Comparison of ENCODE assay signal across 1 cellular context in the genomic region with DNA sequence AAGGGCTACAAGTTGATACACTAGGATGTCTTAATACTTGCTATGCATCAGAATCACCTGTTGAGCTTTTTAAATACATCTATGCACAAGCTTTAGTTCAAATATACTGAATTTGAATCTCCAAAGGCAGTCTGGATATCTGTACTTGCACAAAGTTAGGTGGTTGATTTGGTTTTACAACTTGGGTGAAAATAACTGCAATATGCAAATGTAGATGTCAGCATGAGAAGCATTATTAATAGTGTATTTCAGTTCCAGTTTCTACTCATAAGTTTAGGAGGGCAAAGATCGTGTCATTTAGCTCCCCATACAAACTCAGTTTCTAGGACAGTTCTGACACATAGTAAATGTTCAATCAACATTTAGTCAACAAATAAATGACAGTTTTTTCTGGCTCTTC.
TF ChIP-seq lines count a peak whose summit lies in the region.

No MANE protein-coding gene starts in this region.

TF ChIP-seq in GM12878, 131 proteins besides CTCF, POLR2A, EP300 and RAD21 (continues in another document):
- peak; percentile 80; the same call in 1 of the 2 replicates for TF ChIP-seq ZNF217 (IDR thresholded peaks at IDR 0.05)
- TF ChIP-seq MTA2 (IDR thresholded peaks at IDR 0.05; ENCODE audit: low read depth) = peak; percentile 81
- TF ChIP-seq NBN (IDR thresholded peaks at IDR 0.05) = peak; percentile 52; the same call in 1 of the 2 replicates
- TF ChIP-seq, protein P1, sequence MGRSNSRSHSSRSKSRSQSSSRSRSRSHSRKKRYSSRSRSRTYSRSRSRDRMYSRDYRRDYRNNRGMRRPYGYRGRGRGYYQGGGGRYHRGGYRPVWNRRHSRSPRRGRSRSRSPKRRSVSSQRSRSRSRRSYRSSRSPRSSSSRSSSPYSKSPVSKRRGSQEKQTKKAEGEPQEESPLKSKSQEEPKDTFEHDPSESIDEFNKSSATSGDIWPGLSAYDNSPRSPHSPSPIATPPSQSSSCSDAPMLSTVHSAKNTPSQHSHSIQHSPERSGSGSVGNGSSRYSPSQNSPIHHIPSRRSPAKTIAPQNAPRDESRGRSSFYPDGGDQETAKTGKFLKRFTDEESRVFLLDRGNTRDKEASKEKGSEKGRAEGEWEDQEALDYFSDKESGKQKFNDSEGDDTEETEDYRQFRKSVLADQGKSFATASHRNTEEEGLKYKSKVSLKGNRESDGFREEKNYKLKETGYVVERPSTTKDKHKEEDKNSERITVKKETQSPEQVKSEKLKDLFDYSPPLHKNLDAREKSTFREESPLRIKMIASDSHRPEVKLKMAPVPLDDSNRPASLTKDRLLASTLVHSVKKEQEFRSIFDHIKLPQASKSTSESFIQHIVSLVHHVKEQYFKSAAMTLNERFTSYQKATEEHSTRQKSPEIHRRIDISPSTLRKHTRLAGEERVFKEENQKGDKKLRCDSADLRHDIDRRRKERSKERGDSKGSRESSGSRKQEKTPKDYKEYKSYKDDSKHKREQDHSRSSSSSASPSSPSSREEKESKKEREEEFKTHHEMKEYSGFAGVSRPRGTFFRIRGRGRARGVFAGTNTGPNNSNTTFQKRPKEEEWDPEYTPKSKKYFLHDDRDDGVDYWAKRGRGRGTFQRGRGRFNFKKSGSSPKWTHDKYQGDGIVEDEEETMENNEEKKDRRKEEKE (IDR thresholded peaks at IDR 0.05) = no peak
- TF ChIP-seq RCOR1 (conservative IDR thresholded peaks at IDR 0.05; ENCODE audit: low read depth, low read length) = no peak
- TF ChIP-seq NFXL1 (IDR thresholded peaks at IDR 0.05; ENCODE audit: borderline replicate concordance) = no peak
- TF ChIP-seq CREM (IDR thresholded peaks at IDR 0.05; ENCODE audit: low read depth) = peak; percentile 44; the same call in 1 of the 2 replicates
- peak; percentile 98 for TF ChIP-seq POU2F2 (IDR thresholded peaks at IDR 0.05; ENCODE audit: borderline replicate concordance, low read depth, low read length)
- TF ChIP-seq BCL11A (IDR thresholded peaks at IDR 0.05; ENCODE audit: low read depth, low read length) = no peak
- TF ChIP-seq IKZF2 (IDR thresholded peaks at IDR 0.05) = peak in 1 of 2 experiments; percentile 36; a peak in 2 of 4 replicates
- TF ChIP-seq, protein P2, sequence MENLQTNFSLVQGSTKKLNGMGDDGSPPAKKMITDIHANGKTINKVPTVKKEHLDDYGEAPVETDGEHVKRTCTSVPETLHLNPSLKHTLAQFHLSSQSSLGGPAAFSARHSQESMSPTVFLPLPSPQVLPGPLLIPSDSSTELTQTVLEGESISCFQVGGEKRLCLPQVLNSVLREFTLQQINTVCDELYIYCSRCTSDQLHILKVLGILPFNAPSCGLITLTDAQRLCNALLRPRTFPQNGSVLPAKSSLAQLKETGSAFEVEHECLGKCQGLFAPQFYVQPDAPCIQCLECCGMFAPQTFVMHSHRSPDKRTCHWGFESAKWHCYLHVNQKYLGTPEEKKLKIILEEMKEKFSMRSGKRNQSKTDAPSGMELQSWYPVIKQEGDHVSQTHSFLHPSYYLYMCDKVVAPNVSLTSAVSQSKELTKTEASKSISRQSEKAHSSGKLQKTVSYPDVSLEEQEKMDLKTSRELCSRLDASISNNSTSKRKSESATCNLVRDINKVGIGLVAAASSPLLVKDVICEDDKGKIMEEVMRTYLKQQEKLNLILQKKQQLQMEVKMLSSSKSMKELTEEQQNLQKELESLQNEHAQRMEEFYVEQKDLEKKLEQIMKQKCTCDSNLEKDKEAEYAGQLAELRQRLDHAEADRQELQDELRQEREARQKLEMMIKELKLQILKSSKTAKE (IDR thresholded peaks at IDR 0.05; ENCODE audit: low read depth, poor library complexity, severe bottlenecking) = peak; percentile 60
- peak; percentile 94 for TF ChIP-seq NR2F1 (conservative IDR thresholded peaks at IDR 0.05)
- peak; percentile 72; the same call in 1 of the 2 replicates for TF ChIP-seq STAT3 (IDR thresholded peaks at IDR 0.05; ENCODE audit: low read depth, low read length)
- peak; percentile 33; the same call in 1 of the 2 replicates for TF ChIP-seq NR2C1 (IDR thresholded peaks at IDR 0.05)
- 0 out of 2 replicates have a peak, but pooled peaks have one; percentile 36 for TF ChIP-seq FOXM1 (IDR thresholded peaks at IDR 0.05; ENCODE audit: low read depth, low read length)
- TF ChIP-seq, protein P3, sequence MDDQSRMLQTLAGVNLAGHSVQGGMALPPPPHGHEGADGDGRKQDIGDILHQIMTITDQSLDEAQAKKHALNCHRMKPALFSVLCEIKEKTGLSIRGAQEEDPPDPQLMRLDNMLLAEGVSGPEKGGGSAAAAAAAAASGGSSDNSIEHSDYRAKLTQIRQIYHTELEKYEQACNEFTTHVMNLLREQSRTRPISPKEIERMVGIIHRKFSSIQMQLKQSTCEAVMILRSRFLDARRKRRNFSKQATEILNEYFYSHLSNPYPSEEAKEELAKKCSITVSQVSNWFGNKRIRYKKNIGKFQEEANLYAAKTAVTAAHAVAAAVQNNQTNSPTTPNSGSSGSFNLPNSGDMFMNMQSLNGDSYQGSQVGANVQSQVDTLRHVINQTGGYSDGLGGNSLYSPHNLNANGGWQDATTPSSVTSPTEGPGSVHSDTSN (IDR thresholded peaks at IDR 0.05; ENCODE audit: insufficient replicate concordance, low read depth, low read length) = peak; percentile 68
- no peak for TF ChIP-seq HDGF (IDR thresholded peaks at IDR 0.05)
- peak; percentile 87; the same call in 1 of the 2 replicates for TF ChIP-seq MEF2A (IDR thresholded peaks at IDR 0.05; ENCODE audit: insufficient read depth, low read depth, low read length)
- TF ChIP-seq ZBED1 (IDR thresholded peaks at IDR 0.05; ENCODE audit: borderline replicate concordance) = no peak
- 0 out of 2 replicates have a peak, but pooled peaks have one; percentile 40 for TF ChIP-seq MLLT1 (IDR thresholded peaks at IDR 0.05)
- peak; percentile 61 for TF ChIP-seq CUX1 (IDR thresholded peaks at IDR 0.05; ENCODE audit: insufficient replicate concordance, low read depth, low read length)
- TF ChIP-seq PAX8 (IDR thresholded peaks at IDR 0.05) = no peak
- peak; percentile 42; the same call in 1 of the 2 replicates for TF ChIP-seq SPI1 (IDR thresholded peaks at IDR 0.05; ENCODE audit: borderline replicate concordance, insufficient read depth, low read depth, low read length)
- TF ChIP-seq ZNF24 (IDR thresholded peaks at IDR 0.05) = peak; percentile 52; the same call in 1 of the 2 replicates
- peak; percentile 81 for TF ChIP-seq MEF2B (IDR thresholded peaks at IDR 0.05; ENCODE audit: partially characterized antibody, poor library complexity, severe bottlenecking)
- TF ChIP-seq PKNOX1 (IDR thresholded peaks at IDR 0.05) = peak; percentile 92
- no peak; the same call in 1 of the 2 replicates for TF ChIP-seq SMARCA5 (IDR thresholded peaks at IDR 0.05)
- TF ChIP-seq CEBPB (IDR thresholded peaks at IDR 0.05; ENCODE audit: borderline replicate concordance in 1 of 2, low read depth in 2 of 2, low read length in 2 of 2) = no peak
- no peak for TF ChIP-seq NRF1 (conservative IDR thresholded peaks at IDR 0.05; ENCODE audit: low read depth, low read length)
- TF ChIP-seq NFIC (IDR thresholded peaks at IDR 0.05; ENCODE audit: low read depth, low read length) = peak; percentile 81
- peak; percentile 78; the same call in 1 of the 2 replicates for TF ChIP-seq TBL1XR1 (IDR thresholded peaks at IDR 0.05; ENCODE audit: low read depth, low read length)
- TF ChIP-seq IRF4 (IDR thresholded peaks at IDR 0.05; ENCODE audit: low read depth, low read length) = peak; percentile 62; the same call in 1 of the 2 replicates
- TF ChIP-seq USF1 (IDR thresholded peaks at IDR 0.05; ENCODE audit: borderline replicate concordance, extremely low read length, insufficient read depth, low read depth, low read length) = no peak
- TF ChIP-seq ZZZ3 (IDR thresholded peaks at IDR 0.05; ENCODE audit: control insufficient read depth, insufficient read length, low read depth) = no peak
- peak in 1 of 2 experiments; percentile 63; a peak in 2 of 4 replicates for TF ChIP-seq BHLHE40 (IDR thresholded peaks at IDR 0.05; ENCODE audit: borderline replicate concordance in 1 of 2, low read depth in 2 of 2, low read length in 1 of 2)
- TF ChIP-seq, protein P4, sequence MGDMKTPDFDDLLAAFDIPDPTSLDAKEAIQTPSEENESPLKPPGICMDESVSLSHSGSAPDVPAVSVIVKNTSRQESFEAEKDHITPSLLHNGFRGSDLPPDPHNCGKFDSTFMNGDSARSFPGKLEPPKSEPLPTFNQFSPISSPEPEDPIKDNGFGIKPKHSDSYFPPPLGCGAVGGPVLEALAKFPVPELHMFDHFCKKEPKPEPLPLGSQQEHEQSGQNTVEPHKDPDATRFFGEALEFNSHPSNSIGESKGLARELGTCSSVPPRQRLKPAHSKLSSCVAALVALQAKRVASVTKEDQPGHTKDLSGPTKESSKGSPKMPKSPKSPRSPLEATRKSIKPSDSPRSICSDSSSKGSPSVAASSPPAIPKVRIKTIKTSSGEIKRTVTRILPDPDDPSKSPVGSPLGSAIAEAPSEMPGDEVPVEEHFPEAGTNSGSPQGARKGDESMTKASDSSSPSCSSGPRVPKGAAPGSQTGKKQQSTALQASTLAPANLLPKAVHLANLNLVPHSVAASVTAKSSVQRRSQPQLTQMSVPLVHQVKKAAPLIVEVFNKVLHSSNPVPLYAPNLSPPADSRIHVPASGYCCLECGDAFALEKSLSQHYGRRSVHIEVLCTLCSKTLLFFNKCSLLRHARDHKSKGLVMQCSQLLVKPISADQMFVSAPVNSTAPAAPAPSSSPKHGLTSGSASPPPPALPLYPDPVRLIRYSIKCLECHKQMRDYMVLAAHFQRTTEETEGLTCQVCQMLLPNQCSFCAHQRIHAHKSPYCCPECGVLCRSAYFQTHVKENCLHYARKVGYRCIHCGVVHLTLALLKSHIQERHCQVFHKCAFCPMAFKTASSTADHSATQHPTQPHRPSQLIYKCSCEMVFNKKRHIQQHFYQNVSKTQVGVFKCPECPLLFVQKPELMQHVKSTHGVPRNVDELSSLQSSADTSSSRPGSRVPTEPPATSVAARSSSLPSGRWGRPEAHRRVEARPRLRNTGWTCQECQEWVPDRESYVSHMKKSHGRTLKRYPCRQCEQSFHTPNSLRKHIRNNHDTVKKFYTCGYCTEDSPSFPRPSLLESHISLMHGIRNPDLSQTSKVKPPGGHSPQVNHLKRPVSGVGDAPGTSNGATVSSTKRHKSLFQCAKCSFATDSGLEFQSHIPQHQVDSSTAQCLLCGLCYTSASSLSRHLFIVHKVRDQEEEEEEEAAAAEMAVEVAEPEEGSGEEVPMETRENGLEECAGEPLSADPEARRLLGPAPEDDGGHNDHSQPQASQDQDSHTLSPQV (IDR thresholded peaks at IDR 0.05) = no peak
- TF ChIP-seq SRF (IDR thresholded peaks at IDR 0.05; ENCODE audit: low read depth in 2 of 2, low read length in 2 of 2) = no peak
- peak; percentile 86 for TF ChIP-seq ATF7 (IDR thresholded peaks at IDR 0.05; ENCODE audit: low read depth)
- no peak for TF ChIP-seq PAX5 (IDR thresholded peaks at IDR 0.05; ENCODE audit: borderline replicate concordance, low read depth, low read length)
- peak; percentile 60; the same call in 1 of the 2 replicates for TF ChIP-seq MXI1 (IDR thresholded peaks at IDR 0.05; ENCODE audit: low read depth, low read length)
